Comparison of ENCODE assay signal across 9 cellular contexts in the genomic region with DNA sequence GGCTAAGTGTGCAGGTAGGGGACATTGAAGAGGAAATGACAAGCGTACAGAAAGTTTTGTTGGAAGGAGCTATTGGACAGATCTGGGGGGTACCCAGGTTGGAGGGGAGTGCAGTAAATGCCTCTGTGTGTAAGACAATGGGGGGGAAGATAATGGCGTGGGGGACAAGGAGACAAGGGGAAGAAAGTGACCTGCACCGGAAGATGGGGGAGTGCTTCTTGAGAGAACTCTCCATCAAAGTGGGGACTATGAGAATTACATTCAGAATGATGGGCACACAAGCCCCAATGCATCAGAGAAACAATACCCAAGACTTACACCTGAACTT.
DNase-seq lines count a peak whose midpoint lies in the region; ATAC-seq and TF ChIP-seq lines count a peak whose summit lies in the region.
"Had no signal": no experiment of that assay in that cellular context is flagged by ENCODE, and none has a peak within 500 bp of the region (broad histone marks: within the 10 kb centered on the region; RNA-seq: fewer than 3 reads in every experiment).

No MANE protein-coding gene starts in this region.

- H3K9me3 ChIP-seq in CD8-positive, alpha-beta memory T cell (ENCODE audit: low read length), result no peaks in the 10 kb centered on the region
- no peaks in the 10 kb centered on the region for H3K9me3 ChIP-seq in OCI-LY7 (ENCODE audit: low read length)
- H3K9me3 ChIP-seq in esophagus squamous epithelium, result no peaks in the 10 kb centered on the region
- H3K9me3 ChIP-seq in gastrocnemius medialis, result no peaks in the 10 kb centered on the region

- TF ChIP-seq CTCF in OCI-LY7 (conservative IDR thresholded peaks at IDR 0.05; ENCODE audit: low read length) (no peak), esophagus squamous epithelium (IDR thresholded peaks at IDR 0.05) (no peak), gastrocnemius medialis (IDR thresholded peaks at IDR 0.05 in 4 of 5, conservative IDR thresholded peaks at IDR 0.05 in 1 of 5) (no peak)

- WGBS in esophagus squamous epithelium, 2 donors, result 30 to 41% methylated on average over 3 of the region's 3 CpGs

- H4K20me1 ChIP-seq in OCI-LY7 (ENCODE audit: insufficient read depth, low read length), result no peaks in the 10 kb centered on the region

- H3K4me1 Mint-ChIP-seq in CD8-positive, alpha-beta memory T cell, result peaks cover 15 to 17% (median 16%) of the 10 kb centered on the region in 3 donors

- TF ChIP-seq POLR2A in esophagus squamous epithelium (IDR thresholded peaks at IDR 0.05) (no peak), gastrocnemius medialis (IDR thresholded peaks at IDR 0.05) (no peak)

- H3K27me3 ChIP-seq in CD8-positive, alpha-beta memory T cell (ENCODE audit: insufficient read depth, low read length, poor library complexity, severe bottlenecking), result no peaks in the 10 kb centered on the region
- H3K27me3 ChIP-seq in esophagus squamous epithelium (no peaks in the 10 kb centered on the region), gastrocnemius medialis (no peaks in the 10 kb centered on the region)

- no peaks in the 10 kb centered on the region for H3K36me3 ChIP-seq in CD8-positive, alpha-beta memory T cell (ENCODE audit: insufficient read depth, low read length)
- no peaks in the 10 kb centered on the region for H3K36me3 ChIP-seq in OCI-LY7 (ENCODE audit: insufficient read depth, low read length)
- no peaks in the 10 kb centered on the region for H3K36me3 ChIP-seq in esophagus squamous epithelium
- H3K36me3 ChIP-seq in gastrocnemius medialis, result no peaks in the 10 kb centered on the region

- CTCF ChIA-PET in CD8-positive, alpha-beta memory T cell (lab: Charles Lee), result no interaction called here
- CTCF ChIA-PET in OCI-LY7 (lab: Charles Lee; ENCODE audit: unreplicated experiment), result no interaction called here

- H3K4me3 ChIP-seq in CD8-positive, alpha-beta memory T cell (ENCODE audit: low read length), result peak overlapping the region; percentile 62
- H3K4me3 ChIP-seq in OCI-LY7 (ENCODE audit: low read depth, low read length, poor library complexity, severe bottlenecking), result no peak overlapping the region
- peak overlapping the region; percentile 5 to 57 (median 14) for H3K4me3 ChIP-seq in esophagus squamous epithelium
- peak overlapping the region in 3 of 4 donors; percentile 25 to 46 (median 32) for H3K4me3 ChIP-seq in gastrocnemius medialis

- peak overlapping the region; percentile 19; the same call in 1 of the 2 replicates for H3K4me2 ChIP-seq in OCI-LY7 (ENCODE audit: low read length)

- H3K27ac ChIP-seq in CD8-positive, alpha-beta memory T cell (ENCODE audit: low read depth, low read length), result no peak overlapping the region
- H3K27ac ChIP-seq in OCI-LY7 (ENCODE audit: low read depth, low read length, poor library complexity, severe bottlenecking) (no peak overlapping the region), esophagus squamous epithelium (no peak overlapping the region), gastrocnemius medialis (no peak overlapping the region)

- BruUV-seq in OCI-LY7 (replicated peaks; lab: Mats Ljungman, UMichigan), result no TSS peak

- peak overlapping the region in 7 of 8 donors; percentile 11 to 92 (median 84) for H3K27ac Mint-ChIP-seq in CD8-positive, alpha-beta memory T cell

- H2AFZ ChIP-seq in OCI-LY7 (ENCODE audit: low read length), result peak overlapping the region; percentile 31; the same call in 1 of the 2 replicates

- no peaks in the 10 kb centered on the region for H3K79me2 ChIP-seq in OCI-LY7 (ENCODE audit: insufficient read depth, low read depth, low read length)

- peaks cover 0 to 3% of the 10 kb centered on the region in 2 donors for H3K27me3 Mint-ChIP-seq in CD8-positive, alpha-beta memory T cell

- H3K9me3 Mint-ChIP-seq in CD8-positive, alpha-beta memory T cell, result no peaks in the 10 kb centered on the region

- no peak for ATAC-seq in gastrocnemius medialis
- ATAC-seq in HG03520 (IDR thresholded peaks at IDR 0.05; ENCODE audit: unreplicated experiment), result no peak

- peaks cover 0 to 9% (median 3%) of the 10 kb centered on the region in 3 donors for H3K36me3 Mint-ChIP-seq in CD8-positive, alpha-beta memory T cell

- POLR2A ChIA-PET in CD8-positive, alpha-beta memory T cell (lab: Charles Lee), result no interaction called here
- POLR2A ChIA-PET in OCI-LY7 (lab: Charles Lee), result interaction anchor here (0.6 kb wide), 1 partner anchor 836 kb away, joined by 10 read pairs; no protein-coding TSS in a partner anchor

- intact Hi-C loops in OCI-LY7 (cut with micrococcal nuclease; ENCODE audit: unreplicated experiment), result no loop called here
- intact Hi-C loops in esophagus squamous epithelium (cut with DNase I), result no loop called here
- intact Hi-C loops in gastrocnemius medialis (cut with DNase I; ENCODE audit: low total_unique reads), result no loop called here

- H3K4me3 Mint-ChIP-seq in CD8-positive, alpha-beta memory T cell, result peak overlapping the region; percentile 61 to 91 (median 83)

- in situ Hi-C loops in gastrocnemius medialis (cut with MboI; ENCODE audit: low sequenced_read_pairs in 4 of 4), result no loop called here

- H3K9me2 ChIP-seq in OCI-LY7 (ENCODE audit: insufficient read depth, low read length), result no peaks in the 10 kb centered on the region

- DNase-seq in CD8-positive, alpha-beta memory T cell, result peak in 2 of 5 donors; percentile 4 to 9
- DNase-seq in OCI-LY7 (ENCODE audit: low spot score), result no peak
- DNase-seq in esophagus squamous epithelium (lab: John Stamatoyannopoulos, UW), result no peak
- DNase-seq in gastrocnemius medialis, result no peak
- DNase-seq in EL, result no peak
- no peak for DNase-seq in activated gamma-delta T cell (lab: John Stamatoyannopoulos, UW)
- DNase-seq in NCI-H2081 (lab: John Stamatoyannopoulos, UW), result no peak
- DNase-seq: anterior cingulate cortex had no signal

- peaks cover 18% of the 10 kb centered on the region for H3K4me1 ChIP-seq in CD8-positive, alpha-beta memory T cell (ENCODE audit: insufficient read depth, low read length)
- H3K4me1 ChIP-seq in OCI-LY7 (ENCODE audit: insufficient read depth, low read length, poor library complexity, severe bottlenecking) (no peaks in the 10 kb centered on the region), esophagus squamous epithelium (peaks cover 0 to 14% (median 6%) of the 10 kb centered on the region in 3 donors), gastrocnemius medialis (peaks cover 2 to 6% of the 10 kb centered on the region in 2 donors)
